31 cellular contexts compared by ENCODE assay signal in the genomic region with DNA sequence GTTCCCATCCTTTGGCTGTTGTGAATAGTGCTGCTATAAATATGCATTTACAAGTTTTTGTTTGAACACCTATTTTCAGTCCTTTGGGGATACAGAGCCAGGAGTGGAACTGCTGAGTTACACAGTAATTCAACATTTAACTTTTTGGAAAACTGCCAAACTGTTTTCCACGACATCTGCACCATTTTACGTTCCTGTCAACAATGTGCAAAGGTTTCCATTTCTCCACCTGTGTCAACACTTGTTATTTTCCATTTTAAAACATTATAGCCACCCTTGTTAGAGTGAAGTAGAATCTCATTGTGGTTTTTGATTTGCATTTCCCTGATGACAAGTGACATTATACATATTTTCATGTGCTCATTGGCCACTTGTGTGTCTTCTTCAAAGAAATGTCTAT. TPM values are rescaled to one million over a fixed set of nuclear protein-coding genes. Genes with fewer than 3 reads are reported as not detected.
A peak's percentile ranks its signal among the peaks of the same experiment; 100 is the strongest.
DNase-seq lines count a peak whose midpoint lies in the region; TF ChIP-seq lines count a peak whose summit lies in the region.
"Had no signal": no experiment of that assay in that cellular context is flagged by ENCODE, and none has a peak within 500 bp of the region (broad histone marks: within the 10 kb centered on the region; RNA-seq: fewer than 3 reads in every experiment).

No MANE protein-coding gene starts in this region.

- H3K4me3 Mint-ChIP-seq in activated CD4-positive, alpha-beta memory T cell treated with anti-CD3 and anti-CD28 coated beads for 36 hours = no peak overlapping the region
- H3K4me3 Mint-ChIP-seq: activated B cell treated with CpG ODN at 0.5 μM for 24 hours, nephron progenitor cell had no signal

- DNase-seq in NCI-H526 (lab: John Stamatoyannopoulos, UW) (peak; percentile 21 to 23), NCI-H526 treated with DMSO at 0.1 percent for 48 hours (lab: John Stamatoyannopoulos, UW) (no peak), NCI-H2029 treated with DMSO at 0.1 percent for 48 hours (lab: John Stamatoyannopoulos, UW) (peak; percentile 77), NCI-H748 treated with DMSO at 0.1 percent for 48 hours (lab: John Stamatoyannopoulos, UW) (peak; percentile 85), amniotic stem cell (lab: John Stamatoyannopoulos, UW) (no peak), prostate gland (ENCODE audit: low spot score) (no peak)
- DNase-seq in activated CD4-positive, alpha-beta memory T cell treated with anti-CD3 and anti-CD28 coated beads for 36 hours = no peak
- no peak for DNase-seq in stimulated activated CD4-positive, alpha-beta T cell treated with anti-CD3 and anti-CD28 coated beads, Interleukin-4, amount 100 ng/mL, for 1 hour
- DNase-seq: activated B cell treated with CpG ODN at 0.5 μM for 24 hours; activated CD4-positive, alpha-beta T cell treated with anti-CD3 and anti-CD28 coated beads, Interleukin-2, amount 50 U/mL, for 48 hours; activated gamma-delta T cell treated with Interleukin-2 at 50 U/mL for 16 hours; brain microvascular endothelial cell; C1 segment of cervical spinal cord; Calu3; colonic mucosa; esophagus squamous epithelium; GDM1; IMR-90; lower lobe of right lung; mucosa of descending colon; NCI-H446 treated with DMSO at 0.1 percent for 48 hours; nephron progenitor cell; OCI-M1; pancreas; sigmoid colon; stimulated activated CD4-positive, alpha-beta T cell treated with anti-CD3 and anti-CD28 coated beads, Interleukin-15, amount 100 ng/mL, for 24 hours; substantia nigra; T1000; upper lobe of right lung had no signal

- 48% methylated on average over 2 of the region's 2 CpGs for WGBS in prostate gland

- H3K36me3 Mint-ChIP-seq in activated CD4-positive, alpha-beta memory T cell treated with anti-CD3 and anti-CD28 coated beads for 36 hours = peaks cover 15% of the 10 kb centered on the region

- no peak for TF ChIP-seq POLR2A in prostate gland (IDR thresholded peaks at IDR 0.05)

- intact Hi-C loops in activated CD4-positive, alpha-beta memory T cell treated with anti-CD3 and anti-CD28 coated beads for 36 hours (cut with micrococcal nuclease) = no loop called here
- intact Hi-C loops in prostate gland (cut with DNase I) = no loop called here

- H3K9me3 ChIP-seq in prostate gland = no peaks in the 10 kb centered on the region
- H3K9me3 ChIP-seq: colonic mucosa, pancreas had no signal

- CTCF ChIA-PET in activated CD4-positive, alpha-beta memory T cell treated with anti-CD3 and anti-CD28 coated beads for 36 hours (lab: Charles Lee) = no interaction called here

- H3K27me3 ChIP-seq in prostate gland (replicated peaks; ENCODE audit: insufficient read depth) = no peaks in the 10 kb centered on the region
- H3K27me3 ChIP-seq: brain microvascular endothelial cell, colonic mucosa, esophagus squamous epithelium, gastroesophageal sphincter, pancreas, sigmoid colon, upper lobe of right lung had no signal

- POLR2A ChIA-PET in activated CD4-positive, alpha-beta memory T cell treated with anti-CD3 and anti-CD28 coated beads for 36 hours (lab: Charles Lee) = no interaction called here

- H3K27me3 Mint-ChIP-seq in activated CD4-positive, alpha-beta memory T cell treated with anti-CD3 and anti-CD28 coated beads for 36 hours = no peaks in the 10 kb centered on the region
- H3K27me3 Mint-ChIP-seq: activated B cell treated with CpG ODN at 0.5 μM for 24 hours had no signal

- H3K9me3 Mint-ChIP-seq in activated CD4-positive, alpha-beta memory T cell treated with anti-CD3 and anti-CD28 coated beads for 36 hours = peaks cover 9% of the 10 kb centered on the region

- no peak for TF ChIP-seq CTCF in prostate gland (IDR thresholded peaks at IDR 0.05)

- no peaks in the 10 kb centered on the region for H3K36me3 ChIP-seq in prostate gland
- H3K36me3 ChIP-seq: brain microvascular endothelial cell, colonic mucosa, lower lobe of right lung, pancreas, sigmoid colon, upper lobe of right lung had no signal

- no peak overlapping the region for H3K4me3 ChIP-seq in prostate gland
- H3K4me3 ChIP-seq: colonic mucosa, esophagus squamous epithelium, gastroesophageal sphincter, lower lobe of right lung, mucosa of descending colon, pancreas, sigmoid colon, upper lobe of right lung had no signal

- no peak overlapping the region for H3K27ac ChIP-seq in prostate gland
- H3K27ac ChIP-seq: brain microvascular endothelial cell, colonic mucosa, esophagus squamous epithelium, gastroesophageal sphincter, HL-60, lower lobe of right lung, pancreas, sigmoid colon, upper lobe of right lung had no signal

- H3K4me1 ChIP-seq in prostate gland (replicated peaks) = no peaks in the 10 kb centered on the region
- H3K4me1 ChIP-seq: colonic mucosa, esophagus squamous epithelium, gastroesophageal sphincter, lower lobe of right lung, pancreas, sigmoid colon, upper lobe of right lung had no signal

- no peak overlapping the region for H3K27ac Mint-ChIP-seq in activated CD4-positive, alpha-beta memory T cell treated with anti-CD3 and anti-CD28 coated beads for 36 hours
- H3K27ac Mint-ChIP-seq: activated B cell treated with CpG ODN at 0.5 μM for 24 hours, nephron progenitor cell had no signal

- no peaks in the 10 kb centered on the region for H3K4me1 Mint-ChIP-seq in activated CD4-positive, alpha-beta memory T cell treated with anti-CD3 and anti-CD28 coated beads for 36 hours (ENCODE audit: low read depth)
- H3K4me1 Mint-ChIP-seq: activated B cell treated with CpG ODN at 0.5 μM for 24 hours had no signal

RNA-seq across cellular contexts. Expression of gene STX18, which starts 58.0 kb away (rescaled TPM):
- 10 to 100 TPM; 20.2 to 23.2 TPM for total RNA-seq in activated CD4-positive, alpha-beta memory T cell treated with anti-CD3 and anti-CD28 coated beads for 36 hours
- 10 to 100 TPM; 24.1 to 33.5 TPM for total RNA-seq in prostate gland

Comparison
In these comparisons a context has a peak if more than half of its experiments do, and no peak if none do; other contexts are left out.
1. DNase-seq: peak in NCI-H526 (2 of 2), NCI-H2029 treated with DMSO at 0.1 percent for 48 hours (single experiment) and NCI-H748 treated with DMSO at 0.1 percent for 48 hours (single experiment); none in NCI-H526 treated with DMSO at 0.1 percent for 48 hours (single experiment), activated CD4-positive, alpha-beta memory T cell treated with anti-CD3 and anti-CD28 coated beads for 36 hours (single experiment), amniotic stem cell (single experiment), stimulated activated CD4-positive, alpha-beta T cell treated with anti-CD3 and anti-CD28 coated beads, Interleukin-4, amount 100 ng/mL, for 1 hour (single experiment) and prostate gland (single experiment).